ENCODE assay signal across 8 cellular contexts in genomic region chr18:59459352-59460059, GRCh38.
A peak's percentile ranks its signal among the peaks of the same experiment; 100 is the strongest.
DNase-seq lines count a peak whose midpoint lies in the region; ATAC-seq and FAIRE-seq lines count a peak whose summit lies in the region.

No MANE protein-coding gene starts in this region.

- H3K79me1 ChIP-seq in mesendoderm (ENCODE audit: low read length): no peaks in the 10 kb centered on the region

- H3K56ac ChIP-seq in mesendoderm (ENCODE audit: low read length): no peak overlapping the region

- H3K4me3 ChIP-seq in mesendoderm (ENCODE audit: low read length): no peak overlapping the region

- no peak overlapping the region for H3K23ac ChIP-seq in mesendoderm (ENCODE audit: low read length)

- H2BK120ac ChIP-seq in mesendoderm (ENCODE audit: low read depth, low read length): no peak overlapping the region

- no peak overlapping the region for H4K8ac ChIP-seq in mesendoderm (ENCODE audit: low read depth, low read length)

- H3K79me2 ChIP-seq in mesendoderm (ENCODE audit: control insufficient read depth, insufficient read depth, low read length): no peaks in the 10 kb centered on the region

- no peaks in the 10 kb centered on the region for H3K36me3 ChIP-seq in mesendoderm (ENCODE audit: control insufficient read depth, insufficient read depth, low read length)

- no peaks in the 10 kb centered on the region for H3K4me1 ChIP-seq in mesendoderm (ENCODE audit: control insufficient read depth, low read depth, low read length)

- H3K27ac ChIP-seq in mesendoderm (ENCODE audit: low read depth, low read length): no peak overlapping the region

- H3K4ac ChIP-seq in mesendoderm (ENCODE audit: low read depth, low read length): no peak overlapping the region

- DNase-seq in A172 (ENCODE audit: low spot score): peak; percentile 46
- peak; percentile 14 for DNase-seq in GM18507 (ENCODE audit: extremely low spot score, insufficient read length, low read depth)
- peak; percentile 21 for DNase-seq in NCI-H345 (lab: John Stamatoyannopoulos, UW)
- DNase-seq in cerebellum (ENCODE audit: low spot score): peak; percentile 30
- DNase-seq in mesendoderm: peak; percentile 33
- DNase-seq in activated CD4-positive, CD25-positive, alpha-beta regulatory T cell treated with anti-CD3 and anti-CD28 coated beads, Interleukin-2, amount 50 U/mL, for 72 hours: no peak
- DNase-seq in activated naive CD4-positive, alpha-beta T cell (lab: John Stamatoyannopoulos, UW): no peak

- H2AK5ac ChIP-seq in mesendoderm (ENCODE audit: low read length): no peak overlapping the region

- H2BK5ac ChIP-seq in mesendoderm (ENCODE audit: low read length): no peak overlapping the region

- no peak overlapping the region for H4K5ac ChIP-seq in mesendoderm (ENCODE audit: low read length)

- no peak overlapping the region for H2BK15ac ChIP-seq in mesendoderm (replicated peaks; ENCODE audit: low read depth)

- H3K18ac ChIP-seq in mesendoderm (ENCODE audit: low read length): no peak overlapping the region

- H3K27me3 ChIP-seq in mesendoderm (ENCODE audit: insufficient read depth, low read length, poor library complexity): no peaks in the 10 kb centered on the region

- no peak overlapping the region for H3K4me2 ChIP-seq in mesendoderm (ENCODE audit: low read length)

- no CpG with 5 or more reads among the region's 8 CpGs for WGBS in mesendoderm (ENCODE audit: extremely low coverage, insufficient coverage, low lambda C conversion rate)

- peak; percentile 68 for FAIRE-seq in GM18507 (lab: Jason Lieb, UNC)

- H3K9ac ChIP-seq in mesendoderm (ENCODE audit: low read length): no peak overlapping the region

- ATAC-seq in HG03521 (IDR thresholded peaks at IDR 0.05; ENCODE audit: unreplicated experiment): no peak

Comparison
In these comparisons a context has a peak if more than half of its experiments do, and no peak if none do; other contexts are left out.
1. DNase-seq: peak in A172 (single experiment), GM18507 (single experiment), NCI-H345 (single experiment), cerebellum (single experiment) and mesendoderm (single experiment); none in activated CD4-positive, CD25-positive, alpha-beta regulatory T cell treated with anti-CD3 and anti-CD28 coated beads, Interleukin-2, amount 50 U/mL, for 72 hours (single experiment) and activated naive CD4-positive, alpha-beta T cell (0 of 4).